Comparison of ENCODE assay signal across 1 cellular context in genomic region chr16:68084504-68085258, GRCh38.
TF ChIP-seq lines count a peak whose summit lies in the region.

No MANE protein-coding gene starts in this region.

TF ChIP-seq in HepG2, 621 proteins besides CTCF, POLR2A, EP300 and RAD21 (continued from another document and continues in another):
- TF ChIP-seq ZNF407 (CRISPR knock-in tag; IDR thresholded peaks at IDR 0.05; ENCODE audit: not compliant biosample characterization) (peak; percentile 70), ZMYM3 (CRISPR knock-in tag; IDR thresholded peaks at IDR 0.05) (peak; percentile 78), SNAPC2 (CRISPR knock-in tag; IDR thresholded peaks at IDR 0.05) (peak; percentile 92), NFYC (CRISPR knock-in tag; IDR thresholded peaks at IDR 0.05) (peak; percentile 72), CHCHD3 (CRISPR knock-in tag; IDR thresholded peaks at IDR 0.05) (peak; percentile 96), ZBTB1 (CRISPR knock-in tag; IDR thresholded peaks at IDR 0.05; ENCODE audit: borderline replicate concordance) (0 out of 2 replicates have a peak, but pooled peaks have one; percentile 44), ZNF224 (CRISPR knock-in tag; IDR thresholded peaks at IDR 0.05) (peak; percentile 99), GZF1 (CRISPR knock-in tag; IDR thresholded peaks at IDR 0.05) (peak; percentile 91; the same call in 1 of the 2 replicates), ZBTB38 (CRISPR knock-in tag; IDR thresholded peaks at IDR 0.05) (peak; percentile 91), POLR2AphosphoS5 (IDR thresholded peaks at IDR 0.05; ENCODE audit: low read depth, low read length) (peak; percentile 94), FOXK2 (IDR thresholded peaks at IDR 0.05) (no peak; the same call in 1 of the 2 replicates), NFKB2 (CRISPR knock-in tag; IDR thresholded peaks at IDR 0.05; ENCODE audit: borderline replicate concordance) (peak; percentile 99; the same call in 1 of the 2 replicates), NFKBIZ (CRISPR knock-in tag; IDR thresholded peaks at IDR 0.05) (no peak; the same call in 1 of the 2 replicates), ELF3 (CRISPR knock-in tag; IDR thresholded peaks at IDR 0.05) (peak; percentile 84), NONO (IDR thresholded peaks at IDR 0.05) (no peak), NONO (CRISPR knock-in tag; conservative IDR thresholded peaks at IDR 0.05) (peak; percentile 94), RNF219 (CRISPR knock-in tag; IDR thresholded peaks at IDR 0.05) (no peak), SMYD3 (CRISPR knock-in tag; IDR thresholded peaks at IDR 0.05) (peak; percentile 83; the same call in 1 of the 2 replicates), HNRNPL (IDR thresholded peaks at IDR 0.05; ENCODE audit: low read depth, low read length) (no peak; the same call in 1 of the 2 replicates), RELA (CRISPR knock-in tag; IDR thresholded peaks at IDR 0.05) (peak; percentile 26; the same call in 1 of the 2 replicates), FOXJ3 (CRISPR knock-in tag; IDR thresholded peaks at IDR 0.05; ENCODE audit: borderline replicate concordance) (peak; percentile 77; the same call in 1 of the 2 replicates), PRDM10 (CRISPR knock-in tag; IDR thresholded peaks at IDR 0.05; ENCODE audit: low read depth) (peak; percentile 61), ZNF570 (CRISPR knock-in tag; IDR thresholded peaks at IDR 0.05; ENCODE audit: borderline replicate concordance) (peak; percentile 95; the same call in 1 of the 2 replicates), ZNF737 (CRISPR knock-in tag; IDR thresholded peaks at IDR 0.05; ENCODE audit: borderline replicate concordance) (no peak), ZBTB10 (CRISPR knock-in tag; IDR thresholded peaks at IDR 0.05; ENCODE audit: borderline replicate concordance) (peak; percentile 99), SATB2 (CRISPR knock-in tag; IDR thresholded peaks at IDR 0.05) (peak; percentile 88; the same call in 1 of the 2 replicates), ZFP36 (IDR thresholded peaks at IDR 0.05; ENCODE audit: borderline replicate concordance, low read depth, low read length, partially characterized antibody) (no peak), YY1 (IDR thresholded peaks at IDR 0.05; ENCODE audit: insufficient read depth, insufficient replicate concordance, low read depth, low read length) (peak; percentile 86), TGIF2 (CRISPR knock-in tag; IDR thresholded peaks at IDR 0.05) (peak; percentile 97), PHF5A (CRISPR knock-in tag; IDR thresholded peaks at IDR 0.05; ENCODE audit: low read depth, unreplicated experiment) (peak; percentile 91), PHF8 (CRISPR knock-in tag; IDR thresholded peaks at IDR 0.05) (peak; percentile 85), ZNF33B (CRISPR knock-in tag; IDR thresholded peaks at IDR 0.05) (peak; percentile 94; the same call in 1 of the 2 replicates), ZBTB2 (CRISPR knock-in tag; IDR thresholded peaks at IDR 0.05; ENCODE audit: low read depth) (peak; percentile 96)
- TF ChIP-seq, protein P1, sequence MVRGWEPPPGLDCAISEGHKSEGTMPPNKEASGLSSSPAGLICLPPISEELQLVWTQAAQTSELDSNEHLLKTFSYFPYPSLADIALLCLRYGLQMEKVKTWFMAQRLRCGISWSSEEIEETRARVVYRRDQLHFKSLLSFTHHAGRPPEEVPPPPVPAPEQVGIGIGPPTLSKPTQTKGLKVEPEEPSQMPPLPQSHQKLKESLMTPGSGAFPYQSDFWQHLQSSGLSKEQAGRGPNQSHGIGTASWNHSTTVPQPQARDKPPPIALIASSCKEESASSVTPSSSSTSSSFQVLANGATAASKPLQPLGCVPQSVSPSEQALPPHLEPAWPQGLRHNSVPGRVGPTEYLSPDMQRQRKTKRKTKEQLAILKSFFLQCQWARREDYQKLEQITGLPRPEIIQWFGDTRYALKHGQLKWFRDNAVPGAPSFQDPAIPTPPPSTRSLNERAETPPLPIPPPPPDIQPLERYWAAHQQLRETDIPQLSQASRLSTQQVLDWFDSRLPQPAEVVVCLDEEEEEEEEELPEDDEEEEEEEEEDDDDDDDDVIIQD (CRISPR knock-in tag; IDR thresholded peaks at IDR 0.05; ENCODE audit: low read depth): peak; percentile 84
- TF ChIP-seq, protein P2, sequence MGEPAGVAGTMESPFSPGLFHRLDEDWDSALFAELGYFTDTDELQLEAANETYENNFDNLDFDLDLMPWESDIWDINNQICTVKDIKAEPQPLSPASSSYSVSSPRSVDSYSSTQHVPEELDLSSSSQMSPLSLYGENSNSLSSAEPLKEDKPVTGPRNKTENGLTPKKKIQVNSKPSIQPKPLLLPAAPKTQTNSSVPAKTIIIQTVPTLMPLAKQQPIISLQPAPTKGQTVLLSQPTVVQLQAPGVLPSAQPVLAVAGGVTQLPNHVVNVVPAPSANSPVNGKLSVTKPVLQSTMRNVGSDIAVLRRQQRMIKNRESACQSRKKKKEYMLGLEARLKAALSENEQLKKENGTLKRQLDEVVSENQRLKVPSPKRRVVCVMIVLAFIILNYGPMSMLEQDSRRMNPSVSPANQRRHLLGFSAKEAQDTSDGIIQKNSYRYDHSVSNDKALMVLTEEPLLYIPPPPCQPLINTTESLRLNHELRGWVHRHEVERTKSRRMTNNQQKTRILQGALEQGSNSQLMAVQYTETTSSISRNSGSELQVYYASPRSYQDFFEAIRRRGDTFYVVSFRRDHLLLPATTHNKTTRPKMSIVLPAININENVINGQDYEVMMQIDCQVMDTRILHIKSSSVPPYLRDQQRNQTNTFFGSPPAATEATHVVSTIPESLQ (CRISPR knock-in tag; conservative IDR thresholded peaks at IDR 0.05): peak; percentile 98
- TF ChIP-seq, protein P3, sequence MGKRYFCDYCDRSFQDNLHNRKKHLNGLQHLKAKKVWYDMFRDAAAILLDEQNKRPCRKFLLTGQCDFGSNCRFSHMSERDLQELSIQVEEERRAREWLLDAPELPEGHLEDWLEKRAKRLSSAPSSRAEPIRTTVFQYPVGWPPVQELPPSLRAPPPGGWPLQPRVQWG (CRISPR knock-in tag; IDR thresholded peaks at IDR 0.05; ENCODE audit: borderline replicate concordance, low read depth): 0 out of 2 replicates have a peak, but pooled peaks have one; percentile 88
